ENCODE assay signal across 17 cellular contexts in the genomic region with DNA sequence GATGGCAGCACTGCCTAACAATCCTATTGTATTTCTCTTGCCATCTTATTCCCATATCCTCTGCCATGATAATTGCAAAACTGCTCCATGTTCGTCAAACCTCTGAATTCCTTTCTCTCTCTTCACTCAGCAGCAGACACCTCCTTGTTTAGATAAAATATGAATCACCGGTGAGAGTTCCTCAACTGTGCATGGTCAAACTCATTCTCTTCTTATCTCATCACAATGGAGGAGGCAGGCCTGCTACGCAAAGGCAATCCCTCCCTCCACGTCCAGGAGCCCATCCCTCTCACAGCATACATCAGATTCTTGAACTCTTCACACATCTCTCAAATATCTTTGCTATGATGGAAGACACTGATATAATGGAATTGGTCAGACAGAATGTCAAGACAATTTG.
DNase-seq lines count a peak whose midpoint lies in the region; ATAC-seq, FAIRE-seq and TF ChIP-seq lines count a peak whose summit lies in the region.
"Had no signal": no experiment of that assay in that cellular context is flagged by ENCODE, and none has a peak within 500 bp of the region (broad histone marks: within the 10 kb centered on the region; RNA-seq: fewer than 3 reads in every experiment).

No MANE protein-coding gene starts in this region.

- no peak overlapping the region for H3K9ac ChIP-seq in mesenchymal stem cell (ENCODE audit: low read length)
- H3K9ac ChIP-seq: BLaER1 had no signal

- no peaks in the 10 kb centered on the region for H3K9me3 ChIP-seq in mesenchymal stem cell (ENCODE audit: control insufficient read depth, low read length)
- H3K9me3 ChIP-seq in CD8-positive, alpha-beta memory T cell (ENCODE audit: low read length), result no peaks in the 10 kb centered on the region
- H3K9me3 ChIP-seq: BLaER1 had no signal

- no peak overlapping the region for H3K4ac ChIP-seq in mesenchymal stem cell (ENCODE audit: low read depth in 1 of 2, low read length in 2 of 2)

- DNase-seq in AG09319 (ENCODE audit: extremely low read depth, low read depth), result peak; percentile 40
- DNase-seq in M059J (ENCODE audit: low read depth), result peak; percentile 88
- DNase-seq in bronchial epithelial cell (ENCODE audit: low read depth), result peak; percentile 93
- DNase-seq in mesenchymal stem cell, result peak; percentile 77
- DNase-seq in cerebellar nuclear complex (lab: John Stamatoyannopoulos, UW), result no peak
- DNase-seq in CD8-positive, alpha-beta memory T cell, result no peak
- DNase-seq: activated gamma-delta T cell treated with Interleukin-2 at 50 U/mL for 16 hours; DMS79 treated with DMSO at 0.1 percent for 48 hours; NCI-H2029 treated with DMSO at 0.1 percent for 48 hours; NCI-H774; SIG-M5; stimulated activated CD4-positive, alpha-beta T cell treated with anti-CD3 and anti-CD28 coated beads, Interleukin-15, amount 100 ng/mL, for 24 hours had no signal

- no peak overlapping the region for H2BK12ac ChIP-seq in mesenchymal stem cell (ENCODE audit: low read length in 2 of 2)

- no peaks in the 10 kb centered on the region for H3K36me3 Mint-ChIP-seq in CD8-positive, alpha-beta memory T cell

- POLR2A ChIA-PET in CD8-positive, alpha-beta memory T cell (lab: Charles Lee), result no interaction called here

- no peak overlapping the region for H4K91ac ChIP-seq in mesenchymal stem cell (ENCODE audit: low read length)

- no peak overlapping the region for H3K27ac Mint-ChIP-seq in CD8-positive, alpha-beta memory T cell

- H2AK5ac ChIP-seq in mesenchymal stem cell (ENCODE audit: low read length, severe bottlenecking), result no peak overlapping the region

- no peaks in the 10 kb centered on the region for H3K79me1 ChIP-seq in mesenchymal stem cell (replicated peaks; ENCODE audit: low read length, poor library complexity, severe bottlenecking)

- WGBS in mesenchymal stem cell, result 4% methylated on average over 4 of the region's 4 CpGs

- no peak overlapping the region for H2BK5ac ChIP-seq in mesenchymal stem cell (ENCODE audit: low read depth, low read length, poor library complexity, severe bottlenecking)

- CTCF ChIA-PET in CD8-positive, alpha-beta memory T cell (lab: Charles Lee), result no interaction called here

- H3K4me3 Mint-ChIP-seq in CD8-positive, alpha-beta memory T cell, result no peak overlapping the region
- H3K4me3 Mint-ChIP-seq: central memory CD8-positive, alpha-beta T cell had no signal

- peak overlapping the region; percentile 11 for H3K27ac ChIP-seq in mesenchymal stem cell (ENCODE audit: low read length, poor library complexity, severe bottlenecking)
- H3K27ac ChIP-seq in CD8-positive, alpha-beta memory T cell (ENCODE audit: low read depth, low read length), result no peak overlapping the region
- H3K27ac ChIP-seq: BLaER1 had no signal

- no peak overlapping the region for H2AFZ ChIP-seq in mesenchymal stem cell (ENCODE audit: low read depth, low read length)

- H3K23ac ChIP-seq in mesenchymal stem cell (ENCODE audit: low read length in 2 of 2), result no peak overlapping the region

- no peaks in the 10 kb centered on the region for H3K4me1 Mint-ChIP-seq in CD8-positive, alpha-beta memory T cell
- H3K4me1 Mint-ChIP-seq: central memory CD8-positive, alpha-beta T cell had no signal

- H3K18ac ChIP-seq in mesenchymal stem cell (ENCODE audit: low read depth in 1 of 2, low read length in 2 of 2), result no peak overlapping the region

- H3K4me2 ChIP-seq in mesenchymal stem cell (ENCODE audit: low read length, poor library complexity, severe bottlenecking), result no peak overlapping the region
- H3K4me2 ChIP-seq: BLaER1 had no signal

- H3K4me3 ChIP-seq in bronchial epithelial cell (ENCODE audit: low read depth, low read length) (no peak overlapping the region), mesenchymal stem cell (ENCODE audit: insufficient read depth in 1 of 2, low read depth in 1 of 2, low read length in 2 of 2) (no peak overlapping the region)
- H3K4me3 ChIP-seq in CD8-positive, alpha-beta memory T cell (ENCODE audit: low read length), result no peak overlapping the region
- H3K4me3 ChIP-seq: BLaER1 had no signal

- H3K4me1 ChIP-seq in mesenchymal stem cell (ENCODE audit: control insufficient read depth, insufficient read depth, low read depth, low read length), result peaks cover 2% of the 10 kb centered on the region
- H3K4me1 ChIP-seq in CD8-positive, alpha-beta memory T cell (ENCODE audit: insufficient read depth, low read length), result no peaks in the 10 kb centered on the region

- no peak overlapping the region for H4K8ac ChIP-seq in mesenchymal stem cell (ENCODE audit: low read length)

- peaks cover 13 to 15% of the 10 kb centered on the region in 2 donors for H3K27me3 Mint-ChIP-seq in CD8-positive, alpha-beta memory T cell

- FAIRE-seq in bronchial epithelial cell (lab: Jason Lieb, UNC), result no peak
- FAIRE-seq: endothelial cell of umbilical vein had no signal

- ATAC-seq in HG03342 (IDR thresholded peaks at IDR 0.05; ENCODE audit: unreplicated experiment) (no peak), HG03159 (IDR thresholded peaks at IDR 0.05; ENCODE audit: unreplicated experiment) (no peak)

- no peak overlapping the region for H3K14ac ChIP-seq in mesenchymal stem cell (ENCODE audit: low read length in 2 of 2)

- H2BK15ac ChIP-seq in mesenchymal stem cell (ENCODE audit: low read depth, poor library complexity, severe bottlenecking), result no peak overlapping the region

- no peaks in the 10 kb centered on the region for H3K9me3 Mint-ChIP-seq in CD8-positive, alpha-beta memory T cell
- H3K9me3 Mint-ChIP-seq: central memory CD8-positive, alpha-beta T cell had no signal

- H2BK120ac ChIP-seq in mesenchymal stem cell (ENCODE audit: low read depth, low read length), result no peak overlapping the region

- no peaks in the 10 kb centered on the region for H3K27me3 ChIP-seq in bronchial epithelial cell (ENCODE audit: control insufficient read depth, insufficient read depth, low read length)
- no peaks in the 10 kb centered on the region for H3K27me3 ChIP-seq in mesenchymal stem cell (ENCODE audit: control insufficient read depth in 1 of 2, insufficient read depth in 1 of 2, low read length in 2 of 2)
- no peaks in the 10 kb centered on the region for H3K27me3 ChIP-seq in CD8-positive, alpha-beta memory T cell (ENCODE audit: insufficient read depth, low read length, poor library complexity, severe bottlenecking)
- H3K27me3 ChIP-seq: BLaER1 had no signal

- TF ChIP-seq CTCF in AG09319 (IDR thresholded peaks at IDR 0.05; ENCODE audit: low read depth, low read length) (no peak), bronchial epithelial cell (IDR thresholded peaks at IDR 0.05; ENCODE audit: insufficient read depth, low read length, severe bottlenecking) (no peak)

- H3K36me3 ChIP-seq in bronchial epithelial cell (ENCODE audit: control insufficient read depth, insufficient read depth, low read length), result no peaks in the 10 kb centered on the region
- H3K36me3 ChIP-seq in mesenchymal stem cell (ENCODE audit: control insufficient read depth in 1 of 2, insufficient read depth in 2 of 2, low read depth in 1 of 2, low read length in 2 of 2), result no peaks in the 10 kb centered on the region
- no peaks in the 10 kb centered on the region for H3K36me3 ChIP-seq in CD8-positive, alpha-beta memory T cell (ENCODE audit: insufficient read depth, low read length)
- H3K36me3 ChIP-seq: BLaER1 had no signal

Comparison
In these comparisons a context has a peak if more than half of its experiments do, and no peak if none do; other contexts are left out.
1. DNase-seq: peak in AG09319 (single experiment), M059J (single experiment), bronchial epithelial cell (single experiment) and mesenchymal stem cell (single experiment); none in cerebellar nuclear complex (0 of 2) and CD8-positive, alpha-beta memory T cell (0 of 5).